ENCODE assay signal across 12 cellular contexts in genomic region chr13:74015137-74015536, GRCh38.
A peak's percentile ranks its signal among the peaks of the same experiment; 100 is the strongest.
DNase-seq lines count a peak whose midpoint lies in the region; ATAC-seq and TF ChIP-seq lines count a peak whose summit lies in the region.
"Had no signal": no experiment of that assay in that cellular context is flagged by ENCODE, and none has a peak within 500 bp of the region (broad histone marks: within the 10 kb centered on the region; RNA-seq: fewer than 3 reads in every experiment).

No MANE protein-coding gene starts in this region.

- H3K4me1 ChIP-seq in BE2C: peaks cover 2% of the 10 kb centered on the region

- no peaks in the 10 kb centered on the region for H3K9me3 ChIP-seq in BE2C
- H3K9me3 ChIP-seq: right atrium auricular region had no signal

- no peaks in the 10 kb centered on the region for H3K27me3 ChIP-seq in BE2C
- H3K27me3 ChIP-seq: right atrium auricular region had no signal

- DNase-seq in BE2C (no peak), NAMALWA (ENCODE audit: low spot score) (peak; percentile 59), fibroblast of pulmonary artery (ENCODE audit: low read depth) (peak; percentile 20), T-helper 2 cell (no peak), erythroblast (lab: John Stamatoyannopoulos, UW) (no peak)
- DNase-seq: activated T-cell treated with anti-CD3 and anti-CD28 coated beads, Interleukin-2, amount 50 U/mL, for 24 hours; islet precursor cell; NCI-H1694 treated with DMSO at 0.1 percent for 48 hours had no signal

- ATAC-seq in GM21526 (IDR thresholded peaks at IDR 0.05; ENCODE audit: low FRiP score, unreplicated experiment) (peak; percentile 57), GM21381 (IDR thresholded peaks at IDR 0.05; ENCODE audit: unreplicated experiment) (no peak), GM21528 (IDR thresholded peaks at IDR 0.05; ENCODE audit: low FRiP score, unreplicated experiment) (no peak)

- no peak overlapping the region for H3K4me3 ChIP-seq in BE2C (ENCODE audit: low read depth, low read length)
- H3K4me3 ChIP-seq in fibroblast of pulmonary artery (replicated peaks; ENCODE audit: low read depth, low read length): no peak overlapping the region
- H3K4me3 ChIP-seq: right atrium auricular region had no signal

- H3K36me3 ChIP-seq in BE2C: no peaks in the 10 kb centered on the region
- H3K36me3 ChIP-seq: right atrium auricular region had no signal

- no peak for TF ChIP-seq POLR2A in erythroblast (IDR thresholded peaks at IDR 0.05; ENCODE audit: low read length)

- TF ChIP-seq CTCF in BE2C (IDR thresholded peaks at IDR 0.05; ENCODE audit: low read depth, low read length) (peak; percentile 39), fibroblast of pulmonary artery (IDR thresholded peaks at IDR 0.05; ENCODE audit: low read length, missing control alignments) (peak; percentile 30)

Comparison
In these comparisons a context has a peak if more than half of its experiments do, and no peak if none do; other contexts are left out.
1. DNase-seq: peak in NAMALWA (single experiment) and fibroblast of pulmonary artery (single experiment); none in BE2C (single experiment), T-helper 2 cell (0 of 5) and erythroblast (0 of 2).